11 cellular contexts compared by ENCODE assay signal in genomic region chrX:65674351-65674893, GRCh38. TPM values are rescaled to one million over a fixed set of nuclear protein-coding genes. Genes with fewer than 3 reads are reported as not detected.
DNase-seq lines count a peak whose midpoint lies in the region; ATAC-seq, FAIRE-seq and TF ChIP-seq lines count a peak whose summit lies in the region.
"Had no signal": no experiment of that assay in that cellular context is flagged by ENCODE, and none has a peak within 500 bp of the region (broad histone marks: within the 10 kb centered on the region; RNA-seq: fewer than 3 reads in every experiment).

No MANE protein-coding gene starts in this region.

- no peaks in the 10 kb centered on the region for H3K9me3 Mint-ChIP-seq in activated CD8-positive, alpha-beta memory T cell treated with anti-CD3 and anti-CD28 coated beads, Interleukin-2, amount 10 ng/mL, durations not matched to agents 7 days and 5 days (ENCODE audit: low read depth)

- no peak overlapping the region for H3K4me3 ChIP-seq in thyroid gland (replicated peaks in 1 of 3)

- H3K4me3 Mint-ChIP-seq in activated CD8-positive, alpha-beta memory T cell treated with anti-CD3 and anti-CD28 coated beads, Interleukin-2, amount 10 ng/mL, durations not matched to agents 7 days and 5 days = peak overlapping the region; percentile 89

- H3K4me1 ChIP-seq in thyroid gland = peaks cover 50 to 94% of the 10 kb centered on the region in 2 donors

- H3K27me3 ChIP-seq in thyroid gland = no peaks in the 10 kb centered on the region

- no peak for TF ChIP-seq CTCF in thyroid gland (IDR thresholded peaks at IDR 0.05)
- TF ChIP-seq CTCF in D721Med (IDR thresholded peaks at IDR 0.05; ENCODE audit: insufficient read depth, missing control alignments) = no peak

- H3K27ac Mint-ChIP-seq in activated CD8-positive, alpha-beta memory T cell treated with anti-CD3 and anti-CD28 coated beads, Interleukin-2, amount 10 ng/mL, durations not matched to agents 7 days and 5 days = peak overlapping the region; percentile 89

- TF ChIP-seq POLR2A in thyroid gland (IDR thresholded peaks at IDR 0.05) = no peak

- no peaks in the 10 kb centered on the region for H3K9me3 ChIP-seq in thyroid gland

- DNase-seq in activated CD8-positive, alpha-beta memory T cell treated with anti-CD3 and anti-CD28 coated beads, Interleukin-2, amount 10 ng/mL, durations not matched to agents 7 days and 5 days = peak; percentile 50
- DNase-seq in activated CD8-positive, alpha-beta memory T cell treated with anti-CD3 and anti-CD28 coated beads, Interleukin-2, amount 50 U/mL, for 4 hours = no peak
- DNase-seq in left lobe of liver (ENCODE audit: low spot score) (no peak), thyroid gland (no peak), D721Med (ENCODE audit: insufficient read length, low spot score) (no peak), GDM1 (lab: John Stamatoyannopoulos, UW) (no peak), NCI-H2171 (lab: John Stamatoyannopoulos, UW) (no peak)
- DNase-seq: NCI-H146; stimulated activated CD4-positive, alpha-beta T cell treated with anti-CD3 and anti-CD28 coated beads, Interleukin-15, amount 100 ng/mL, for 24 hours had no signal

- H3K27ac ChIP-seq in adipose tissue (ENCODE audit: low read depth, low read length) (peak overlapping the region; percentile 55), thyroid gland (peak overlapping the region; percentile 95 to 96 (median 96))

- no peaks in the 10 kb centered on the region for H3K27me3 Mint-ChIP-seq in activated CD8-positive, alpha-beta memory T cell treated with anti-CD3 and anti-CD28 coated beads, Interleukin-2, amount 10 ng/mL, durations not matched to agents 7 days and 5 days
- H3K27me3 Mint-ChIP-seq: brain had no signal

- 44 to 70% (median 59%) methylated on average over 4 of the region's 4 CpGs for WGBS in adipose tissue, 3 donors
- 58 to 59% methylated on average over 4 of the region's 4 CpGs for WGBS in thyroid gland, 2 donors

- H3K36me3 ChIP-seq in thyroid gland = no peaks in the 10 kb centered on the region

- peaks cover 73% of the 10 kb centered on the region for H3K4me1 Mint-ChIP-seq in activated CD8-positive, alpha-beta memory T cell treated with anti-CD3 and anti-CD28 coated beads, Interleukin-2, amount 10 ng/mL, durations not matched to agents 7 days and 5 days

- CTCF ChIA-PET in activated CD8-positive, alpha-beta memory T cell treated with anti-CD3 and anti-CD28 coated beads, Interleukin-2, amount 10 ng/mL, durations not matched to agents 7 days and 5 days (lab: Charles Lee) = interaction anchor here (0.7 to 1.9 kb wide), 4 partner anchors 29 to 80 kb away, joined by 3 to 7 read pairs (median 4); no protein-coding TSS in a partner anchor

- FAIRE-seq in D721Med (lab: Jason Lieb, UNC) = no peak

- H3K36me3 Mint-ChIP-seq in activated CD8-positive, alpha-beta memory T cell treated with anti-CD3 and anti-CD28 coated beads, Interleukin-2, amount 10 ng/mL, durations not matched to agents 7 days and 5 days = peaks cover 75% of the 10 kb centered on the region
- H3K36me3 Mint-ChIP-seq: brain had no signal

- intact Hi-C loops in thyroid gland (cut with DNase I) = no loop called here

- peak; percentile 41 for ATAC-seq in activated CD8-positive, alpha-beta memory T cell treated with anti-CD3 and anti-CD28 coated beads, Interleukin-2, amount 10 ng/mL, durations not matched to agents 7 days and 5 days
- peak; percentile 75 for ATAC-seq in left lobe of liver

RNA-seq across cellular contexts. Expression of gene MSN, which starts 7.0 kb away (rescaled TPM):
- 100 to 1,000 TPM; 489 to 610 TPM for total RNA-seq in activated CD8-positive, alpha-beta memory T cell treated with anti-CD3 and anti-CD28 coated beads, Interleukin-2, amount 10 ng/mL, durations not matched to agents 7 days and 5 days
- polyA plus RNA-seq in adipose tissue = 100 to 1,000 TPM in 2 of 3 donors, 10 to 100 TPM in 1; 22.7 to 198 (median 172) TPM
- 88.7 TPM for total RNA-seq in left lobe of liver
- total RNA-seq in thyroid gland = 100 to 1,000 TPM; 204 to 318 (median 259) TPM
